ENCODE assay signal across 20 cellular contexts in genomic region chr10:62099299-62099698, GRCh38.
"Had no signal": no experiment of that assay in that cellular context is flagged by ENCODE, and none has a peak within 500 bp of the region (broad histone marks: within the 10 kb centered on the region; RNA-seq: fewer than 3 reads in every experiment).

No MANE protein-coding gene starts in this region.

- H3K36me3 ChIP-seq: esophagus muscularis mucosa, left ventricle myocardium inferior, sigmoid colon had no signal

- H3K9me3 Mint-ChIP-seq: activated CD4-positive, alpha-beta memory T cell treated with anti-CD3 and anti-CD28 coated beads for 36 hours; activated naive CD4-positive, alpha-beta T cell treated with anti-CD3 and anti-CD28 coated beads, Interleukin-2, amount 50 U/mL, for 24 hours; effector memory CD8-positive, alpha-beta T cell; naive thymus-derived CD4-positive, alpha-beta T cell; neural crest cell had no signal

- H3K27ac ChIP-seq: dorsolateral prefrontal cortex, esophagus muscularis mucosa, left ventricle myocardium inferior, sigmoid colon, testis had no signal

- H3K27ac Mint-ChIP-seq: brain; effector memory CD8-positive, alpha-beta T cell had no signal

- H3K4me3 ChIP-seq: dorsolateral prefrontal cortex, esophagus muscularis mucosa, left ventricle myocardium inferior, sigmoid colon, smooth muscle cell, testis had no signal

- H3K9me3 ChIP-seq: esophagus muscularis mucosa, left ventricle myocardium inferior, sigmoid colon, testis had no signal

- ATAC-seq: effector memory CD8-positive, alpha-beta T cell; naive thymus-derived CD4-positive, alpha-beta T cell had no signal

- H3K27me3 Mint-ChIP-seq: activated CD4-positive, alpha-beta memory T cell treated with anti-CD3 and anti-CD28 coated beads for 36 hours; activated naive CD4-positive, alpha-beta T cell treated with anti-CD3 and anti-CD28 coated beads, Interleukin-2, amount 50 U/mL, for 24 hours; brain; effector memory CD8-positive, alpha-beta T cell; naive thymus-derived CD4-positive, alpha-beta T cell had no signal

- H3K4me2 ChIP-seq: smooth muscle cell had no signal

- H3K4me3 Mint-ChIP-seq: activated CD4-positive, alpha-beta memory T cell treated with anti-CD3 and anti-CD28 coated beads for 36 hours; activated naive CD4-positive, alpha-beta T cell treated with anti-CD3 and anti-CD28 coated beads, Interleukin-2, amount 50 U/mL, for 24 hours; brain; effector memory CD8-positive, alpha-beta T cell; neural crest cell had no signal

- DNase-seq: activated CD4-positive, alpha-beta memory T cell treated with anti-CD3 and anti-CD28 coated beads for 36 hours; activated CD4-positive, alpha-beta T cell treated with anti-CD3 and anti-CD28 coated beads for 48 hours; activated gamma-delta T cell treated with Interleukin-2 at 50 U/mL for 16 hours; aorta; caudate nucleus; dorsolateral prefrontal cortex; effector memory CD8-positive, alpha-beta T cell; hypothalamus; left ventricle myocardium inferior; naive thymus-derived CD4-positive, alpha-beta T cell; occipital lobe; sigmoid colon; stimulated activated CD4-positive, alpha-beta T cell treated with anti-CD3 and anti-CD28 coated beads, Interleukin-15, amount 100 ng/mL, for 24 hours; stimulated activated naive CD4-positive, alpha-beta T cell; testis had no signal

- H3K27me3 ChIP-seq: dorsolateral prefrontal cortex, esophagus muscularis mucosa, sigmoid colon, testis had no signal
